ENCODE assay signal across 24 cellular contexts in genomic region chr6:8240316-8240715, GRCh38.
DNase-seq lines count a peak whose midpoint lies in the region; ATAC-seq, FAIRE-seq and TF ChIP-seq lines count a peak whose summit lies in the region.
"Had no signal": no experiment of that assay in that cellular context is flagged by ENCODE, and none has a peak within 500 bp of the region (broad histone marks: within the 10 kb centered on the region; RNA-seq: fewer than 3 reads in every experiment).

No MANE protein-coding gene starts in this region.

- no peak overlapping the region for H3K14ac ChIP-seq in mesenchymal stem cell (ENCODE audit: low read length in 2 of 2)

- DNase-seq in HepG2 (ENCODE audit: low spot score), result no peak
- DNase-seq in right lobe of liver, result no peak
- DNase-seq in SK-N-MC (ENCODE audit: low read depth, low spot score), result no peak
- DNase-seq in mesenchymal stem cell, result no peak
- no peak for DNase-seq in stimulated activated naive B cell treated with anti-CD40 and anti-IgM and Interleukin-4, amounts not matched to agents 10 μg/mL and 1 μg/mL and 100 μg/mL, for 72 hours
- no peak for DNase-seq in body of pancreas
- no peak for DNase-seq in activated CD4-positive, alpha-beta memory T cell treated with anti-CD3 and anti-CD28 coated beads for 36 hours
- no peak for DNase-seq in pons (ENCODE audit: low spot score)
- DNase-seq: 8988T; BE2C; CD4-positive, CD25-positive, alpha-beta regulatory T cell; COR-L47; DND-41; MG63; NCI-H1417; NCI-H1694 treated with DMSO at 0.1 percent for 48 hours; NCI-H2081 treated with DMSO at 0.1 percent for 48 hours; NCI-H446 treated with DMSO at 0.1 percent for 48 hours; NK-92 treated with Interleukin-12 subunit alpha and Interleukin-12 subunit beta, amount 100 ng/mL, for 24 hours; SIG-M5 had no signal

- H3K18ac ChIP-seq in mesenchymal stem cell (ENCODE audit: low read depth in 1 of 2, low read length in 2 of 2), result no peak overlapping the region

- H2BK5ac ChIP-seq in mesenchymal stem cell (ENCODE audit: low read depth, low read length, poor library complexity, severe bottlenecking), result no peak overlapping the region

- ATAC-seq in HepG2 (no peak), right lobe of liver (no peak), body of pancreas (no peak)
- ATAC-seq in stimulated activated naive B cell treated with anti-CD40 and anti-IgM and Interleukin-4, amounts not matched to agents 10 μg/mL and 1 μg/mL and 100 μg/mL, for 72 hours (replicated peaks), result no peak
- ATAC-seq: GM23338, K562 had no signal

- no peaks in the 10 kb centered on the region for H4K20me1 ChIP-seq in HepG2 (ENCODE audit: insufficient read depth, low read length)

- no peak overlapping the region for H3K4me3 ChIP-seq in HepG2 (replicated peaks in 1 of 3; ENCODE audit: insufficient read depth in 1 of 3, low read depth in 2 of 3, low read length in 3 of 3)
- no peak overlapping the region for H3K4me3 ChIP-seq in right lobe of liver
- no peak overlapping the region for H3K4me3 ChIP-seq in SK-N-MC
- H3K4me3 ChIP-seq in mesenchymal stem cell (ENCODE audit: insufficient read depth in 1 of 2, low read depth in 1 of 2, low read length in 2 of 2), result no peak overlapping the region
- H3K4me3 ChIP-seq in body of pancreas, result no peak overlapping the region
- H3K4me3 ChIP-seq: GM23338, HAP-1, K562, MG63 had no signal

- FAIRE-seq in HepG2 (lab: Jason Lieb, UNC), result no peak
- FAIRE-seq: GM12892 had no signal

- whole genome bisulfite sequencing in HepG2 (ENCODE audit: low lambda C conversion rate), result 10% methylated on average over 7 of the region's 7 CpGs
- 71% methylated on average over 7 of the region's 7 CpGs for WGBS in right lobe of liver (ENCODE audit: insufficient coverage, low coverage, low lambda C conversion rate, missing lambda C conversion rate)
- 88% methylated on average over 7 of the region's 7 CpGs for WGBS in mesenchymal stem cell
- whole genome bisulfite sequencing in body of pancreas, 2 donors, result 37 to 45% methylated on average over 7 of the region's 7 CpGs

- H4K8ac ChIP-seq in mesenchymal stem cell (ENCODE audit: low read length), result no peak overlapping the region

- no peaks in the 10 kb centered on the region for H3K36me3 ChIP-seq in HepG2 (replicated peaks in 1 of 2; ENCODE audit: control insufficient read depth in 1 of 2, insufficient read depth in 2 of 2, low read length in 2 of 2)
- no peaks in the 10 kb centered on the region for H3K36me3 ChIP-seq in right lobe of liver
- no peaks in the 10 kb centered on the region for H3K36me3 ChIP-seq in SK-N-MC (ENCODE audit: insufficient read depth, low read length)
- H3K36me3 ChIP-seq in mesenchymal stem cell (ENCODE audit: control insufficient read depth in 1 of 2, insufficient read depth in 2 of 2, low read depth in 1 of 2, low read length in 2 of 2), result no peaks in the 10 kb centered on the region
- no peaks in the 10 kb centered on the region for H3K36me3 ChIP-seq in body of pancreas (replicated peaks in 1 of 2; ENCODE audit: insufficient read depth in 1 of 2, low read depth in 2 of 2)
- H3K36me3 ChIP-seq: BE2C, HAP-1, MG63 had no signal

- in situ Hi-C loops in HepG2 (cut with HindIII; ENCODE audit: extremely low pct_ligation_motif_present, low pct_unique_long_range_greater_than_20kb), result no loop called here

- H2AFZ ChIP-seq in HepG2 (ENCODE audit: low read length) (no peak overlapping the region), mesenchymal stem cell (ENCODE audit: low read depth, low read length) (no peak overlapping the region)
- H2AFZ ChIP-seq: GM23338 had no signal

- H3K9ac ChIP-seq in HepG2 (ENCODE audit: insufficient read depth, low read depth, low read length), result no peak overlapping the region
- no peak overlapping the region for H3K9ac ChIP-seq in SK-N-MC (ENCODE audit: insufficient read length)
- H3K9ac ChIP-seq in mesenchymal stem cell (ENCODE audit: low read length), result no peak overlapping the region

- CTCF ChIA-PET in HepG2 (lab: Yijun Ruan, JAX; ENCODE audit: low intra/inter-chr PET ratio, low total read pairs), result no interaction called here
- CTCF ChIA-PET in activated CD4-positive, alpha-beta memory T cell treated with anti-CD3 and anti-CD28 coated beads for 36 hours (lab: Charles Lee), result interaction anchor here (1.2 kb wide), 1 partner anchor 21 kb away, joined by 3 read pairs; no protein-coding TSS in a partner anchor

- no peak overlapping the region for H3K27ac Mint-ChIP-seq in stimulated activated naive B cell treated with anti-CD40 and anti-IgM and Interleukin-4, amounts not matched to agents 10 μg/mL and 1 μg/mL and 100 μg/mL, for 72 hours
- H3K27ac Mint-ChIP-seq in activated CD4-positive, alpha-beta memory T cell treated with anti-CD3 and anti-CD28 coated beads for 36 hours, result no peak overlapping the region
- H3K27ac Mint-ChIP-seq: CD4-positive, CD25-positive, alpha-beta regulatory T cell; GM23338 had no signal

- POLR2A ChIA-PET in HepG2 (lab: Yijun Ruan, JAX), result no interaction called here
- POLR2A ChIA-PET in activated CD4-positive, alpha-beta memory T cell treated with anti-CD3 and anti-CD28 coated beads for 36 hours (lab: Charles Lee), result no interaction called here

- no peaks in the 10 kb centered on the region for H3K9me3 Mint-ChIP-seq in stimulated activated naive B cell treated with anti-CD40 and anti-IgM and Interleukin-4, amounts not matched to agents 10 μg/mL and 1 μg/mL and 100 μg/mL, for 72 hours
- no peaks in the 10 kb centered on the region for H3K9me3 Mint-ChIP-seq in activated CD4-positive, alpha-beta memory T cell treated with anti-CD3 and anti-CD28 coated beads for 36 hours
- H3K9me3 Mint-ChIP-seq: CD4-positive, CD25-positive, alpha-beta regulatory T cell; GM23338 had no signal

- H3K9me3 ChIP-seq in HepG2 (ENCODE audit: low read length) (no peaks in the 10 kb centered on the region), right lobe of liver (no peaks in the 10 kb centered on the region), SK-N-MC (ENCODE audit: low read depth, low read length) (no peaks in the 10 kb centered on the region), mesenchymal stem cell (ENCODE audit: control insufficient read depth, low read length) (no peaks in the 10 kb centered on the region), body of pancreas (no peaks in the 10 kb centered on the region)
- H3K9me3 ChIP-seq: BE2C, HAP-1, MG63 had no signal

- H2BK120ac ChIP-seq in mesenchymal stem cell (ENCODE audit: low read depth, low read length), result no peak overlapping the region

- H2BK15ac ChIP-seq in mesenchymal stem cell (ENCODE audit: low read depth, poor library complexity, severe bottlenecking), result no peak overlapping the region

- no peaks in the 10 kb centered on the region for H3K36me3 Mint-ChIP-seq in stimulated activated naive B cell treated with anti-CD40 and anti-IgM and Interleukin-4, amounts not matched to agents 10 μg/mL and 1 μg/mL and 100 μg/mL, for 72 hours
- no peaks in the 10 kb centered on the region for H3K36me3 Mint-ChIP-seq in activated CD4-positive, alpha-beta memory T cell treated with anti-CD3 and anti-CD28 coated beads for 36 hours
- H3K36me3 Mint-ChIP-seq: CD4-positive, CD25-positive, alpha-beta regulatory T cell had no signal

- H3K79me2 ChIP-seq in HepG2 (ENCODE audit: insufficient read depth, low read length), result no peaks in the 10 kb centered on the region

- peaks cover 3 to 33% of the 10 kb centered on the region in 2 donors for H3K27me3 Mint-ChIP-seq in stimulated activated naive B cell treated with anti-CD40 and anti-IgM and Interleukin-4, amounts not matched to agents 10 μg/mL and 1 μg/mL and 100 μg/mL, for 72 hours
- peaks cover 4% of the 10 kb centered on the region for H3K27me3 Mint-ChIP-seq in activated CD4-positive, alpha-beta memory T cell treated with anti-CD3 and anti-CD28 coated beads for 36 hours

- H3K4ac ChIP-seq in mesenchymal stem cell (ENCODE audit: low read depth in 1 of 2, low read length in 2 of 2), result no peak overlapping the region

- no peaks in the 10 kb centered on the region for H3K4me1 ChIP-seq in HepG2 (ENCODE audit: insufficient read depth, low read length)
- no peaks in the 10 kb centered on the region for H3K4me1 ChIP-seq in right lobe of liver
- H3K4me1 ChIP-seq in mesenchymal stem cell (ENCODE audit: control insufficient read depth, insufficient read depth, low read depth, low read length), result peaks cover 9% of the 10 kb centered on the region
- H3K4me1 ChIP-seq in body of pancreas, result no peaks in the 10 kb centered on the region
- H3K4me1 ChIP-seq: HAP-1 had no signal

- H2BK12ac ChIP-seq in mesenchymal stem cell (ENCODE audit: low read length in 2 of 2), result no peak overlapping the region

- H3K4me2 ChIP-seq in HepG2 (ENCODE audit: low read depth, low read length), result no peak overlapping the region
- H3K4me2 ChIP-seq in mesenchymal stem cell (ENCODE audit: low read length, poor library complexity, severe bottlenecking), result no peak overlapping the region

- no peaks in the 10 kb centered on the region for H3K79me1 ChIP-seq in mesenchymal stem cell (replicated peaks; ENCODE audit: low read length, poor library complexity, severe bottlenecking)

- no peak overlapping the region for H2AK5ac ChIP-seq in mesenchymal stem cell (ENCODE audit: low read length, severe bottlenecking)

- TF ChIP-seq CTCF in HepG2 (CRISPR knock-in tag; IDR thresholded peaks at IDR 0.05) (no peak), right lobe of liver (IDR thresholded peaks at IDR 0.05) (no peak), body of pancreas (IDR thresholded peaks at IDR 0.05) (no peak)

- no peak overlapping the region for H3K23ac ChIP-seq in mesenchymal stem cell (ENCODE audit: low read length in 2 of 2)

- H4K91ac ChIP-seq in mesenchymal stem cell (ENCODE audit: low read length), result no peak overlapping the region

- intact Hi-C loops in HepG2 (cut with micrococcal nuclease; ENCODE audit: unreplicated experiment), result no loop called here
- intact Hi-C loops in right lobe of liver (cut with DNase I), result no loop called here
- intact Hi-C loops in body of pancreas (cut with DNase I), result no loop called here
- intact Hi-C loops in activated CD4-positive, alpha-beta memory T cell treated with anti-CD3 and anti-CD28 coated beads for 36 hours (cut with micrococcal nuclease), result no loop called here

- no TSS peak for BruUV-seq in HepG2 (replicated peaks; lab: Mats Ljungman, UMichigan)

- no peak overlapping the region for H3K4me3 Mint-ChIP-seq in stimulated activated naive B cell treated with anti-CD40 and anti-IgM and Interleukin-4, amounts not matched to agents 10 μg/mL and 1 μg/mL and 100 μg/mL, for 72 hours
- H3K4me3 Mint-ChIP-seq in activated CD4-positive, alpha-beta memory T cell treated with anti-CD3 and anti-CD28 coated beads for 36 hours, result no peak overlapping the region
- H3K4me3 Mint-ChIP-seq: CD4-positive, CD25-positive, alpha-beta regulatory T cell; GM23338 had no signal

- peaks cover 2 to 13% of the 10 kb centered on the region in 2 experiments; a peak in 3 of 5 replicates for H3K27me3 ChIP-seq in HepG2 (ENCODE audit: control insufficient read depth in 1 of 2, insufficient read depth in 2 of 2, low read length in 2 of 2)
- no peaks in the 10 kb centered on the region for H3K27me3 ChIP-seq in right lobe of liver
- peaks cover 0 to 21% of the 10 kb centered on the region in 2 experiments for H3K27me3 ChIP-seq in mesenchymal stem cell (ENCODE audit: control insufficient read depth in 1 of 2, insufficient read depth in 1 of 2, low read length in 2 of 2)
- H3K27me3 ChIP-seq in body of pancreas, result no peaks in the 10 kb centered on the region
- H3K27me3 ChIP-seq: BE2C had no signal

- H3K27ac ChIP-seq in HepG2 (ENCODE audit: extremely low read length, insufficient read depth, low read length) (no peak overlapping the region), right lobe of liver (no peak overlapping the region), SK-N-MC (0 out of 2 replicates have a peak overlapping the region, but pooled peaks have one; percentile 13), mesenchymal stem cell (ENCODE audit: low read length, poor library complexity, severe bottlenecking) (peak overlapping the region; percentile 90), body of pancreas (no peak overlapping the region)

- no peak for TF ChIP-seq EP300 in HepG2 (IDR thresholded peaks at IDR 0.05; ENCODE audit: low read depth in 2 of 2, low read length in 2 of 2)
- no peak for TF ChIP-seq EP300 in HepG2 (CRISPR knock-in tag; IDR thresholded peaks at IDR 0.05; ENCODE audit: borderline replicate concordance)

- TF ChIP-seq POLR2A in HepG2 (IDR thresholded peaks at IDR 0.05; ENCODE audit: insufficient read depth in 1 of 2, low read depth in 2 of 2, low read length in 2 of 2), result no peak
- TF ChIP-seq POLR2A in right lobe of liver (IDR thresholded peaks at IDR 0.05), result no peak
- no peak for TF ChIP-seq POLR2A in body of pancreas (IDR thresholded peaks at IDR 0.05)

- no peak for TF ChIP-seq RAD21 in HepG2 (CRISPR knock-in tag; IDR thresholded peaks at IDR 0.05)

- no peaks in the 10 kb centered on the region for H3K4me1 Mint-ChIP-seq in stimulated activated naive B cell treated with anti-CD40 and anti-IgM and Interleukin-4, amounts not matched to agents 10 μg/mL and 1 μg/mL and 100 μg/mL, for 72 hours
- H3K4me1 Mint-ChIP-seq in activated CD4-positive, alpha-beta memory T cell treated with anti-CD3 and anti-CD28 coated beads for 36 hours (ENCODE audit: low read depth), result no peaks in the 10 kb centered on the region
- H3K4me1 Mint-ChIP-seq: CD4-positive, CD25-positive, alpha-beta regulatory T cell had no signal

Comparison
In these comparisons a context has a peak if more than half of its experiments do, and no peak if none do; other contexts are left out.
1. H3K27ac ChIP-seq: peak in SK-N-MC (single experiment) and mesenchymal stem cell (single experiment); none in HepG2 (single experiment), right lobe of liver (0 of 3) and body of pancreas (0 of 4).